ENCODE assay signal across 36 cellular contexts in the genomic region with DNA sequence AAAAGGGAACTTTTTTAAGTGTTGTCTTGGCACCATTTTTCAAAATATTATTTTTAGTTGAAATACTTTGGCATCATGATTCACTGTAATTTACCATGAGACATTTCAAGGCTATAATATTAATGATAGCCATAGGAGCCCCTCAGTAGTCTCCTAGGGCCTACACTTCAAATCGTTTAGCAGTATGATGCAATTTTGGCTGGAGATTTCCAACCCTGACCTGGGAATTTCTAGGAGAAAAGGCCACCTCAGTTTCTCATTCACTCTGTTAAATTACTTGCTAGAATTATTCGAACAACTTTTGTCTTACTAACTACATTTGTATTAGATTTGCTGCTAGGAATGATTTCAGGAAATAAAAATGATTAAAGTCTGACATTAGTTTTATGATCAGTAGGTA.
"Had no signal": no experiment of that assay in that cellular context is flagged by ENCODE, and none has a peak within 500 bp of the region (broad histone marks: within the 10 kb centered on the region; RNA-seq: fewer than 3 reads in every experiment).

No MANE protein-coding gene starts in this region.

- H3K27ac ChIP-seq: KMS-11 had no signal

- H3K9me3 ChIP-seq: MG63 had no signal

- H3K36me3 ChIP-seq: MG63 had no signal

- H3K4me2 ChIP-seq: KMS-11 had no signal

- H3K9ac ChIP-seq: KMS-11 had no signal

- H3K27me3 ChIP-seq: MG63 had no signal

- H3K4me3 ChIP-seq: MG63 had no signal

- DNase-seq: Karpas-422, Kasumi-1, MG63, MM.1S, MV-4-11, NCI-H1048, NCI-H1092, NCI-H1092 treated with DMSO at 0.1 percent for 48 hours, NCI-H1105, NCI-H1105 treated with DMSO at 0.1 percent for 48 hours, NCI-H1417, NCI-H1417 treated with DMSO at 0.1 percent for 48 hours, NCI-H1436, NCI-H1436 treated with DMSO at 0.1 percent for 48 hours, NCI-H146, NCI-H1694, NCI-H1694 treated with DMSO at 0.1 percent for 48 hours, NCI-H187, NCI-H187 treated with DMSO at 0.1 percent for 48 hours, NCI-H1930, NCI-H2029, NCI-H2029 treated with DMSO at 0.1 percent for 48 hours, NCI-H2081, NCI-H2081 treated with DMSO at 0.1 percent for 48 hours, NCI-H2107, NCI-H2171, NCI-H2171 treated with DMSO at 0.1 percent for 48 hours, NCI-H2227 treated with DMSO at 0.1 percent for 48 hours, NCI-H226, NCI-H345, NCI-H446, NCI-H446 treated with DMSO at 0.1 percent for 48 hours, NCI-H510A, NCI-H510A treated with DMSO at 0.1 percent for 48 hours, NCI-H524 had no signal
